In genomic region chr20:63577317-63577894, GRCh38 we compare ENCODE assay signal across 1 cellular context.
TF ChIP-seq lines count a peak whose summit lies in the region.

No MANE protein-coding gene starts in this region.

TF ChIP-seq in IMR-90, 13 proteins besides CTCF, POLR2A, EP300 and RAD21:
- TF ChIP-seq MXI1 (IDR thresholded peaks at IDR 0.05; ENCODE audit: borderline replicate concordance, low read depth, low read length) (no peak), USF2 (IDR thresholded peaks at IDR 0.05; ENCODE audit: low read depth, low read length) (no peak), ELK1 (IDR thresholded peaks at IDR 0.05; ENCODE audit: borderline replicate concordance, low read depth, low read length) (no peak), CEBPB (IDR thresholded peaks at IDR 0.05; ENCODE audit: low read depth, low read length) (no peak), BHLHE40 (IDR thresholded peaks at IDR 0.05; ENCODE audit: low read depth, low read length) (no peak), MAZ (IDR thresholded peaks at IDR 0.05; ENCODE audit: borderline replicate concordance, low read depth, low read length) (no peak), RFX5 (IDR thresholded peaks at IDR 0.05; ENCODE audit: low read depth, low read length) (no peak), NFE2L2 (IDR thresholded peaks at IDR 0.05; ENCODE audit: low read depth, low read length) (no peak), FOS (IDR thresholded peaks at IDR 0.05; ENCODE audit: low read depth, low read length) (no peak), CHD1 (IDR thresholded peaks at IDR 0.05; ENCODE audit: low read depth, low read length) (no peak), SMC3 (IDR thresholded peaks at IDR 0.05; ENCODE audit: low read depth, low read length) (no peak), RCOR1 (IDR thresholded peaks at IDR 0.05; ENCODE audit: insufficient replicate concordance, low read length) (no peak), MAFK (IDR thresholded peaks at IDR 0.05; ENCODE audit: low read depth, low read length) (no peak)
TF ChIP-seq in IMR-90: peak in this region for 0.
